8 cellular contexts compared by ENCODE assay signal in genomic region chr15:67254238-67255175, GRCh38. TPM values are rescaled to one million over a fixed set of nuclear protein-coding genes. Genes with fewer than 3 reads are reported as not detected.
DNase-seq lines count a peak whose midpoint lies in the region; ATAC-seq lines count a peak whose summit lies in the region.

A gene with protein sequence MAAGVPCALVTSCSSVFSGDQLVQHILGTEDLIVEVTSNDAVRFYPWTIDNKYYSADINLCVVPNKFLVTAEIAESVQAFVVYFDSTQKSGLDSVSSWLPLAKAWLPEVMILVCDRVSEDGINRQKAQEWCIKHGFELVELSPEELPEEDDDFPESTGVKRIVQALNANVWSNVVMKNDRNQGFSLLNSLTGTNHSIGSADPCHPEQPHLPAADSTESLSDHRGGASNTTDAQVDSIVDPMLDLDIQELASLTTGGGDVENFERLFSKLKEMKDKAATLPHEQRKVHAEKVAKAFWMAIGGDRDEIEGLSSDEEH (minus strand): TSS chr15:67254661. CDS start chr15:67254631, 30 bp downstream.
IQCH (plus strand) TSS chr15:67254786; CDS start chr15:67254897, 111 bp downstream.

- peak; percentile 91 for ATAC-seq in GM19351 (IDR thresholded peaks at IDR 0.05; ENCODE audit: unreplicated experiment)
- peak; percentile 92 for ATAC-seq in HG03520 (IDR thresholded peaks at IDR 0.05; ENCODE audit: unreplicated experiment)
- peak; percentile 99 for ATAC-seq in left lobe of liver

- peak; percentile 53 to 99 (median 95) for DNase-seq in C1 segment of cervical spinal cord (lab: John Stamatoyannopoulos, UW)
- peak; percentile 89 for DNase-seq in NCI-H526 treated with DMSO at 0.1 percent for 48 hours (lab: John Stamatoyannopoulos, UW)
- DNase-seq in activated CD4-positive, alpha-beta T cell treated with anti-CD3 and anti-CD28 coated beads, Interleukin-2, amount 50 U/mL, for 1 hour = peak; percentile 95
- peak; percentile 93 for DNase-seq in dedifferentiated amniotic fluid mesenchymal stem cell (ENCODE audit: extremely low spot score)
- peak; percentile 98 for DNase-seq in left lobe of liver (ENCODE audit: low spot score)
- DNase-seq in stimulated activated CD4-positive, alpha-beta T cell treated with anti-CD3 and anti-CD28 coated beads, Interleukin-2, amount 100 ng/mL, for 24 hours = peak; percentile 98 to 99

RNA-seq across cellular contexts. Expression of the first gene that starts in this region (rescaled TPM):
- 12.4 TPM for total RNA-seq in left lobe of liver

RNA-seq across cellular contexts. Expression of gene IQCH, which starts in this region (rescaled TPM):
- total RNA-seq in left lobe of liver = 1.4 TPM

Comparison
In these comparisons a context has a peak if more than half of its experiments do, and no peak if none do; other contexts are left out.
1. Peak in every context shown above with its lines: DNase-seq and ATAC-seq.